In the genomic region with DNA sequence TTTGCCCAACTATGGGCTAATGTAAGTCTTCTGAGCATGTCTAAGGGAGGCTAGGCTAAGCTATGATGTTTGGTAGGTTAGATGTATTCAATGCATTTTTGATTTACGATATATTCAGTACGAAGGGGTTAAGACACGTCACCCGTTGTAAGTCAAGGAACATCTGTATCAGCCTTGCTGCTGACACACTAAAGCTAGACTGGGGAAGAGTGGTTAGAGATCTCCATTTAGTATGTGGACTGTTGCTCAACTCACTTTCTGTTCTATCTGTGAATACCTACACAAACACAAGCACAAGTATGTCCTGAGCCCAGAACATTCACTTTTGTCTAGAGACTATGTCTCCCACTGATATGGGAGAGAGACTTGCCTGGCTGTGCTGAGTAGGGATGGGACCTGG, we compare ENCODE assay signal across 1 cellular context.
TF ChIP-seq lines count a peak whose summit lies in the region.

No MANE protein-coding gene starts in this region.

TF ChIP-seq in K562, 482 proteins besides CTCF, POLR2A, EP300 and RAD21 (continued from another document):
- TF ChIP-seq, protein P1, sequence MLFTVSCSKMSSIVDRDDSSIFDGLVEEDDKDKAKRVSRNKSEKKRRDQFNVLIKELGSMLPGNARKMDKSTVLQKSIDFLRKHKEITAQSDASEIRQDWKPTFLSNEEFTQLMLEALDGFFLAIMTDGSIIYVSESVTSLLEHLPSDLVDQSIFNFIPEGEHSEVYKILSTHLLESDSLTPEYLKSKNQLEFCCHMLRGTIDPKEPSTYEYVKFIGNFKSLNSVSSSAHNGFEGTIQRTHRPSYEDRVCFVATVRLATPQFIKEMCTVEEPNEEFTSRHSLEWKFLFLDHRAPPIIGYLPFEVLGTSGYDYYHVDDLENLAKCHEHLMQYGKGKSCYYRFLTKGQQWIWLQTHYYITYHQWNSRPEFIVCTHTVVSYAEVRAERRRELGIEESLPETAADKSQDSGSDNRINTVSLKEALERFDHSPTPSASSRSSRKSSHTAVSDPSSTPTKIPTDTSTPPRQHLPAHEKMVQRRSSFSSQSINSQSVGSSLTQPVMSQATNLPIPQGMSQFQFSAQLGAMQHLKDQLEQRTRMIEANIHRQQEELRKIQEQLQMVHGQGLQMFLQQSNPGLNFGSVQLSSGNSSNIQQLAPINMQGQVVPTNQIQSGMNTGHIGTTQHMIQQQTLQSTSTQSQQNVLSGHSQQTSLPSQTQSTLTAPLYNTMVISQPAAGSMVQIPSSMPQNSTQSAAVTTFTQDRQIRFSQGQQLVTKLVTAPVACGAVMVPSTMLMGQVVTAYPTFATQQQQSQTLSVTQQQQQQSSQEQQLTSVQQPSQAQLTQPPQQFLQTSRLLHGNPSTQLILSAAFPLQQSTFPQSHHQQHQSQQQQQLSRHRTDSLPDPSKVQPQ (CRISPR knock-in tag; IDR thresholded peaks at IDR 0.05; ENCODE audit: borderline replicate concordance): no peak
- TF ChIP-seq, protein P2, sequence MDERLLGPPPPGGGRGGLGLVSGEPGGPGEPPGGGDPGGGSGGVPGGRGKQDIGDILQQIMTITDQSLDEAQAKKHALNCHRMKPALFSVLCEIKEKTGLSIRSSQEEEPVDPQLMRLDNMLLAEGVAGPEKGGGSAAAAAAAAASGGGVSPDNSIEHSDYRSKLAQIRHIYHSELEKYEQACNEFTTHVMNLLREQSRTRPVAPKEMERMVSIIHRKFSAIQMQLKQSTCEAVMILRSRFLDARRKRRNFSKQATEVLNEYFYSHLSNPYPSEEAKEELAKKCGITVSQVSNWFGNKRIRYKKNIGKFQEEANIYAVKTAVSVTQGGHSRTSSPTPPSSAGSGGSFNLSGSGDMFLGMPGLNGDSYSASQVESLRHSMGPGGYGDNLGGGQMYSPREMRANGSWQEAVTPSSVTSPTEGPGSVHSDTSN (CRISPR knock-in tag; IDR thresholded peaks at IDR 0.05; ENCODE audit: low read depth): no peak
- TF ChIP-seq, protein P2 (tag; conservative IDR thresholded peaks at IDR 0.05; ENCODE audit: low read depth): peak; percentile 32
- TF ChIP-seq MEIS2 (IDR thresholded peaks at IDR 0.05; ENCODE audit: partially characterized antibody): peak; percentile 16
